Comparison of ENCODE assay signal across 10 cellular contexts in genomic region chr3:120177151-120177550, GRCh38.
DNase-seq lines count a peak whose midpoint lies in the region; ATAC-seq, FAIRE-seq and TF ChIP-seq lines count a peak whose summit lies in the region.
"Had no signal": no experiment of that assay in that cellular context is flagged by ENCODE, and none has a peak within 500 bp of the region (broad histone marks: within the 10 kb centered on the region; RNA-seq: fewer than 3 reads in every experiment).

No MANE protein-coding gene starts in this region.

- TF ChIP-seq POLR2A in GM12892 (IDR thresholded peaks at IDR 0.05; ENCODE audit: low read depth, low read length) (no peak), esophagus squamous epithelium (IDR thresholded peaks at IDR 0.05) (no peak)

- TF ChIP-seq CTCF in foreskin keratinocyte (conservative IDR thresholded peaks at IDR 0.05): peak; percentile 42
- no peak for TF ChIP-seq CTCF in esophagus squamous epithelium (IDR thresholded peaks at IDR 0.05)

- 24 to 30% methylated on average over 5 to 6 of the region's 6 CpGs for WGBS in esophagus squamous epithelium, 2 donors

- ATAC-seq in foreskin keratinocyte: peak; percentile 96
- no peak for ATAC-seq in GM21786 (IDR thresholded peaks at IDR 0.05; ENCODE audit: unreplicated experiment)

- intact Hi-C loops in esophagus squamous epithelium (cut with DNase I): no loop called here

- peak overlapping the region; percentile 86 for H3K27ac ChIP-seq in foreskin keratinocyte
- peak overlapping the region in 2 of 4 donors; percentile 34 to 49 for H3K27ac ChIP-seq in esophagus squamous epithelium
- H3K27ac ChIP-seq: neutrophil had no signal

- H3K4me1 ChIP-seq in foreskin keratinocyte (peaks cover 20% of the 10 kb centered on the region), esophagus squamous epithelium (peaks cover 0 to 19% (median 0%) of the 10 kb centered on the region in 3 donors)

- no peak overlapping the region for H3K27ac Mint-ChIP-seq in activated naive CD8-positive, alpha-beta T cell treated with anti-CD3 and anti-CD28 coated beads for 36 hours
- H3K27ac Mint-ChIP-seq: activated B cell treated with CpG ODN at 0.5 μM for 24 hours had no signal

- H3K9me3 ChIP-seq in esophagus squamous epithelium: no peaks in the 10 kb centered on the region
- H3K9me3 ChIP-seq: neutrophil had no signal

- no peak overlapping the region for H3K4me3 ChIP-seq in esophagus squamous epithelium

- no peaks in the 10 kb centered on the region for H3K36me3 Mint-ChIP-seq in activated naive CD8-positive, alpha-beta T cell treated with anti-CD3 and anti-CD28 coated beads for 36 hours

- H3K27me3 ChIP-seq in foreskin keratinocyte (no peaks in the 10 kb centered on the region), esophagus squamous epithelium (no peaks in the 10 kb centered on the region)
- H3K27me3 ChIP-seq: neutrophil had no signal

- H3K9me3 Mint-ChIP-seq in activated naive CD8-positive, alpha-beta T cell treated with anti-CD3 and anti-CD28 coated beads for 36 hours: no peaks in the 10 kb centered on the region
- H3K9me3 Mint-ChIP-seq: activated B cell treated with CpG ODN at 0.5 μM for 24 hours had no signal

- H3K4me3 Mint-ChIP-seq in activated naive CD8-positive, alpha-beta T cell treated with anti-CD3 and anti-CD28 coated beads for 36 hours: no peak overlapping the region
- H3K4me3 Mint-ChIP-seq: activated B cell treated with CpG ODN at 0.5 μM for 24 hours had no signal

- FAIRE-seq in RCC 7860 (lab: Jason Lieb, UNC) (peak; percentile 60), GM12892 (lab: Jason Lieb, UNC) (no peak)

- H3K36me3 ChIP-seq in esophagus squamous epithelium: no peaks in the 10 kb centered on the region
- H3K36me3 ChIP-seq: neutrophil had no signal

- DNase-seq in GM03348 (ENCODE audit: low spot score): peak; percentile 83
- peak; percentile 87 for DNase-seq in RCC 7860 (ENCODE audit: low spot score)
- peak; percentile 80 to 92 for DNase-seq in foreskin keratinocyte
- peak; percentile 56 for DNase-seq in retina
- DNase-seq in GM12892 (ENCODE audit: insufficient read length): no peak
- DNase-seq in esophagus squamous epithelium (lab: John Stamatoyannopoulos, UW): no peak
- no peak for DNase-seq in activated naive CD8-positive, alpha-beta T cell treated with anti-CD3 and anti-CD28 coated beads for 36 hours
- DNase-seq: activated B cell treated with CpG ODN at 0.5 μM for 24 hours had no signal

- no peaks in the 10 kb centered on the region for H3K4me1 Mint-ChIP-seq in activated naive CD8-positive, alpha-beta T cell treated with anti-CD3 and anti-CD28 coated beads for 36 hours
- H3K4me1 Mint-ChIP-seq: activated B cell treated with CpG ODN at 0.5 μM for 24 hours had no signal

- no peaks in the 10 kb centered on the region for H3K27me3 Mint-ChIP-seq in activated naive CD8-positive, alpha-beta T cell treated with anti-CD3 and anti-CD28 coated beads for 36 hours
- H3K27me3 Mint-ChIP-seq: activated B cell treated with CpG ODN at 0.5 μM for 24 hours had no signal

Comparison
In these comparisons a context has a peak if more than half of its experiments do, and no peak if none do; other contexts are left out.
1. DNase-seq: peak in GM03348 (single experiment), RCC 7860 (single experiment), foreskin keratinocyte (2 of 2) and retina (single experiment); none in GM12892 (single experiment), esophagus squamous epithelium (single experiment) and activated naive CD8-positive, alpha-beta T cell treated with anti-CD3 and anti-CD28 coated beads for 36 hours (single experiment).